Comparison of ENCODE assay signal across 1 cellular context in the genomic region with DNA sequence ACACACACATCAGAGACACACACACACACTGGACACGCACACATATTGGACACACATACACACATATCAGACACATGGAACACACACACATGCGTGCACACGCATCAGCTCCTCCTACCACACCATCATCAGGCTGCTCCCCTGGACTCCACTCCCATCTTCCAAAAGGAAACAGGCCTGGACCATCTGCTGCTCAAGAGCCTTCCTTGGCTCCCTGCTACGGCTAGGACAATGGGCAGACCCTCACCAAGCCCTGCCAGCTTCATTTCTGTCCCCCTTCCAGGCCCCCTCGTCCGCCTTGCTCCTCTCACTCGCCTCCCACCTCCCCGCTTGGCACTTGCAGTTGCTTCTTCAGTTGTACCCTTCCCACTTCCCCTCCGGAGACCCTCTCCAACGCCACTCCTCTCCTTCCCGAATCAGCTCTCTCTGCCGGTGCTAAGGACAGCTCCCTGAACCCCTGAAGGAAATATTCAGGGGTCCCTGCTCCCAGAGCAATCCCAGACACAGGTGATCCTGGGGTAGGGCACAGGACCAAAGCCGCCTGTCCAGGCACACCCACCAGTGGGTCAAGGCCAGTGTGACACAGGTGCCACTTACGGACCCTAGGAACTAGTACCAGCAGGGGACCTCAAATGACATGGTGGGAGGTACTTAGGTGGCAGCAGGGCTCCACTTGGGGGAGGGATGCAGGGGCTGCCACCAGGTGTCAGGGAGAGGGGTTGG.
TF ChIP-seq lines count a peak whose summit lies in the region.

No MANE protein-coding gene starts in this region.

TF ChIP-seq in H1, 55 proteins besides CTCF, POLR2A, EP300 and RAD21:
- TF ChIP-seq CBX5 (IDR thresholded peaks at IDR 0.05; ENCODE audit: low read depth, low read length) = no peak
TF ChIP-seq in H1: peak in this region for 0.
